In genomic region chr6:4136354-4136831, GRCh38 we compare ENCODE assay signal across 7 cellular contexts. TPM values are rescaled to one million over a fixed set of nuclear protein-coding genes. Genes with fewer than 3 reads are reported as not detected.
DNase-seq lines count a peak whose midpoint lies in the region; ATAC-seq lines count a peak whose summit lies in the region.

No MANE protein-coding gene starts in this region.

- H3K4me3 ChIP-seq in HUES48 (ENCODE audit: low read depth, low read length) = peak overlapping the region; percentile 57
- peak overlapping the region; percentile 79 for H3K4me3 ChIP-seq in iPS-18a (ENCODE audit: low read length)

- H3K4me1 ChIP-seq in HUES48 (ENCODE audit: control insufficient read depth, insufficient read depth, low read length) (peaks cover 18% of the 10 kb centered on the region), iPS-18a (ENCODE audit: control insufficient read depth, low read depth, low read length) (peaks cover 17% of the 10 kb centered on the region)

- H3K4me1 Mint-ChIP-seq in activated T-helper 2 cell treated with anti-CD3 and anti-CD28 coated beads, Interferon-gamma antibody, Interleukin-2, Interleukin-4, amounts not matched to agents 10 μg/mL and 5 μg/mL and 100 μg/mL, durations not matched to agents 14 hours and 24 hours and 36 hours (ENCODE audit: low read depth) = peaks cover 40% of the 10 kb centered on the region
- H3K4me1 Mint-ChIP-seq in stimulated activated memory B cell treated with anti-CD40 and anti-IgM and Interleukin-4, amounts not matched to agents 10 μg/mL and 1 μg/mL and 100 μg/mL, for 72 hours = peaks cover 29% of the 10 kb centered on the region

- H3K27ac Mint-ChIP-seq in activated T-helper 2 cell treated with anti-CD3 and anti-CD28 coated beads, Interferon-gamma antibody, Interleukin-2, Interleukin-4, amounts not matched to agents 10 μg/mL and 5 μg/mL and 100 μg/mL, durations not matched to agents 14 hours and 24 hours and 36 hours = peak overlapping the region; percentile 81
- peak overlapping the region; percentile 91 for H3K27ac Mint-ChIP-seq in stimulated activated memory B cell treated with anti-CD40 and anti-IgM and Interleukin-4, amounts not matched to agents 10 μg/mL and 1 μg/mL and 100 μg/mL, for 72 hours

- intact Hi-C loops in activated T-helper 2 cell treated with anti-CD3 and anti-CD28 coated beads, Interferon-gamma antibody, Interleukin-2, Interleukin-4, amounts not matched to agents 10 μg/mL and 5 μg/mL and 100 μg/mL, durations not matched to agents 14 hours and 24 hours and 36 hours (cut with micrococcal nuclease) = loop anchor here (5.0 kb wide), 2 partner anchors 641 to 1279 kb away; partner anchors contain the start of gene CDYL

- peaks cover 2% of the 10 kb centered on the region for H3K27me3 Mint-ChIP-seq in activated T-helper 2 cell treated with anti-CD3 and anti-CD28 coated beads, Interferon-gamma antibody, Interleukin-2, Interleukin-4, amounts not matched to agents 10 μg/mL and 5 μg/mL and 100 μg/mL, durations not matched to agents 14 hours and 24 hours and 36 hours (ENCODE audit: low read depth)
- H3K27me3 Mint-ChIP-seq in stimulated activated memory B cell treated with anti-CD40 and anti-IgM and Interleukin-4, amounts not matched to agents 10 μg/mL and 1 μg/mL and 100 μg/mL, for 72 hours = no peaks in the 10 kb centered on the region

- H3K27me3 ChIP-seq in HUES48 (ENCODE audit: control insufficient read depth, insufficient read depth, low read length) (no peaks in the 10 kb centered on the region), iPS-18a (ENCODE audit: control insufficient read depth, insufficient read depth, low read length) (no peaks in the 10 kb centered on the region)

- peak overlapping the region; percentile 77 for H3K4me3 Mint-ChIP-seq in activated T-helper 2 cell treated with anti-CD3 and anti-CD28 coated beads, Interferon-gamma antibody, Interleukin-2, Interleukin-4, amounts not matched to agents 10 μg/mL and 5 μg/mL and 100 μg/mL, durations not matched to agents 14 hours and 24 hours and 36 hours (ENCODE audit: low read depth)
- peak overlapping the region; percentile 85 for H3K4me3 Mint-ChIP-seq in stimulated activated memory B cell treated with anti-CD40 and anti-IgM and Interleukin-4, amounts not matched to agents 10 μg/mL and 1 μg/mL and 100 μg/mL, for 72 hours

- no peaks in the 10 kb centered on the region; the same call in 1 of the 2 replicates for H3K9me3 ChIP-seq in HUES48 (ENCODE audit: control insufficient read depth, insufficient read depth, low read length)
- H3K9me3 ChIP-seq in iPS-18a (ENCODE audit: control insufficient read depth, low read depth, low read length) = no peaks in the 10 kb centered on the region

- no peak for DNase-seq in activated T-helper 2 cell treated with anti-CD3 and anti-CD28 coated beads, Interferon-gamma antibody, Interleukin-2, Interleukin-4, amounts not matched to agents 10 μg/mL and 5 μg/mL and 100 μg/mL, durations not matched to agents 14 hours and 24 hours and 36 hours (ENCODE audit: low spot score)
- DNase-seq in SIG-M5 (lab: John Stamatoyannopoulos, UW) (no peak), NCI-H1930 (lab: John Stamatoyannopoulos, UW) (no peak)

- H3K27ac ChIP-seq in HUES48 (ENCODE audit: low read depth, low read length) = peak overlapping the region; percentile 80
- H3K27ac ChIP-seq in iPS-18a (ENCODE audit: low read length) = peak overlapping the region; percentile 2

- H3K9ac ChIP-seq in HUES48 (ENCODE audit: low read depth, low read length) = peak overlapping the region; percentile 32
- H3K9ac ChIP-seq in iPS-18a (ENCODE audit: low read length) = peak overlapping the region; percentile 53

- H3K9me3 Mint-ChIP-seq in activated T-helper 2 cell treated with anti-CD3 and anti-CD28 coated beads, Interferon-gamma antibody, Interleukin-2, Interleukin-4, amounts not matched to agents 10 μg/mL and 5 μg/mL and 100 μg/mL, durations not matched to agents 14 hours and 24 hours and 36 hours = peaks cover 14% of the 10 kb centered on the region
- peaks cover 3% of the 10 kb centered on the region for H3K9me3 Mint-ChIP-seq in stimulated activated memory B cell treated with anti-CD40 and anti-IgM and Interleukin-4, amounts not matched to agents 10 μg/mL and 1 μg/mL and 100 μg/mL, for 72 hours

- peaks cover 32% of the 10 kb centered on the region for H3K36me3 Mint-ChIP-seq in activated T-helper 2 cell treated with anti-CD3 and anti-CD28 coated beads, Interferon-gamma antibody, Interleukin-2, Interleukin-4, amounts not matched to agents 10 μg/mL and 5 μg/mL and 100 μg/mL, durations not matched to agents 14 hours and 24 hours and 36 hours (ENCODE audit: low read depth)
- peaks cover 23% of the 10 kb centered on the region for H3K36me3 Mint-ChIP-seq in stimulated activated memory B cell treated with anti-CD40 and anti-IgM and Interleukin-4, amounts not matched to agents 10 μg/mL and 1 μg/mL and 100 μg/mL, for 72 hours

- peaks cover 10% of the 10 kb centered on the region for H3K36me3 ChIP-seq in HUES48 (ENCODE audit: control insufficient read depth, insufficient read depth, low read length)
- H3K36me3 ChIP-seq in iPS-18a (ENCODE audit: control insufficient read depth, low read depth, low read length) = peaks cover 6% of the 10 kb centered on the region

- ATAC-seq in stimulated activated memory B cell treated with anti-CD40 and anti-IgM and Interleukin-4, amounts not matched to agents 10 μg/mL and 1 μg/mL and 100 μg/mL, for 72 hours = no peak
- ATAC-seq in GM19324 (IDR thresholded peaks at IDR 0.05; ENCODE audit: low FRiP score, unreplicated experiment) = no peak

RNA-seq across cellular contexts. Expression of gene ECI2, which starts 1.0 kb away (rescaled TPM):
- total RNA-seq in activated T-helper 2 cell treated with anti-CD3 and anti-CD28 coated beads, Interferon-gamma antibody, Interleukin-2, Interleukin-4, amounts not matched to agents 10 μg/mL and 5 μg/mL and 100 μg/mL, durations not matched to agents 14 hours and 24 hours and 36 hours = 36.9 and 39.9 TPM in 2 replicates

RNA-seq across cellular contexts. Expression of gene FAM217A, which starts 57.5 kb away (rescaled TPM):
- not detected in 2 replicates for total RNA-seq in activated T-helper 2 cell treated with anti-CD3 and anti-CD28 coated beads, Interferon-gamma antibody, Interleukin-2, Interleukin-4, amounts not matched to agents 10 μg/mL and 5 μg/mL and 100 μg/mL, durations not matched to agents 14 hours and 24 hours and 36 hours
